ENCODE assay signal across 9 cellular contexts in the genomic region with DNA sequence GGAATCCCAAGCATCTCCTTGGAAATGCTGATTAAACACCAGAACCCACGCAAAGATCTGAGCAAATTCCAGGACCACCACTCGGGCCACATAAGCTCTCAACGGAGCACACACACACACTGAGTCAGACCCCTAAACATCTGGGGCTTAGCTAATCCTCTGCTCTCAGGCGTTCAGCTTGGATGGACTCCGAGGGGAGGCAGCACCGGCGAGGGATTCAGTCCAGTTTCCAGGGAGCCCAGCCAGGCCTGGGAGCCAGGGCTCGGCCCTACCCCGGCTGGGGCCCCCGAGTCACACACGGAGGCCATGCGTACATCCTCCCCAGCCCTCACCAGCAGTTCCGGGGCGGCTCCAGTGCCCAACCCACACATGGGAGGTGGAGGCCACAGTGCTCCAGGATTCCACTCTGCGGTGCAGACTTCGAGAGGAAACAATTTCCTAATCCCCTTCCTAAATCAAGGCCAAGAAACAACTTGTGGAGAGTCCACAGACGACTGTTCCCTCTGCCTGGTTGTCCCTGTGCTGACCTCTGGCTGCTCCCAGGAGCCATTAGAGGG.
A peak's percentile ranks its signal among the peaks of the same experiment; 100 is the strongest.
DNase-seq lines count a peak whose midpoint lies in the region; ATAC-seq and TF ChIP-seq lines count a peak whose summit lies in the region.
"Had no signal": no experiment of that assay in that cellular context is flagged by ENCODE, and none has a peak within 500 bp of the region (broad histone marks: within the 10 kb centered on the region; RNA-seq: fewer than 3 reads in every experiment).

No MANE protein-coding gene starts in this region.

- no peak overlapping the region for H2BK5ac ChIP-seq in mesendoderm (ENCODE audit: low read length)

- H4K8ac ChIP-seq in mesendoderm (ENCODE audit: low read depth, low read length), result no peak overlapping the region

- H3K9ac ChIP-seq in Karpas-422 (ENCODE audit: low read length), result no peak overlapping the region
- H3K9ac ChIP-seq in mesendoderm (ENCODE audit: low read length), result peak overlapping the region; percentile 25

- H3K4ac ChIP-seq in mesendoderm (ENCODE audit: low read depth, low read length), result peak overlapping the region; percentile 44

- no peak overlapping the region for H3K4me3 ChIP-seq in Karpas-422 (ENCODE audit: low read length)
- H3K4me3 ChIP-seq in ectodermal cell (ENCODE audit: insufficient read depth, low read depth, low read length), result no peak overlapping the region
- no peak overlapping the region for H3K4me3 ChIP-seq in mesendoderm (ENCODE audit: low read length)
- H3K4me3 ChIP-seq in tibial artery, result no peak overlapping the region

- H3K4me1 ChIP-seq in Karpas-422 (ENCODE audit: low read length) (peaks cover 11% of the 10 kb centered on the region), ectodermal cell (ENCODE audit: control insufficient read depth, insufficient read depth, low read length) (peaks cover 33% of the 10 kb centered on the region), mesendoderm (ENCODE audit: control insufficient read depth, low read depth, low read length) (peaks cover 9% of the 10 kb centered on the region), tibial artery (peaks cover 0 to 13% (median 2%) of the 10 kb centered on the region in 4 donors)

- H2BK15ac ChIP-seq in mesendoderm (replicated peaks; ENCODE audit: low read depth), result no peak overlapping the region

- H2AK5ac ChIP-seq in mesendoderm (ENCODE audit: low read length), result peak overlapping the region; percentile 14

- TF ChIP-seq CTCF in tibial artery (IDR thresholded peaks at IDR 0.05), result no peak

- ATAC-seq in GM18511 (IDR thresholded peaks at IDR 0.05; ENCODE audit: unreplicated experiment), result no peak

- H4K20me1 ChIP-seq in Karpas-422 (ENCODE audit: insufficient read depth, low read depth, low read length), result no peaks in the 10 kb centered on the region

- intact Hi-C loops in tibial artery (cut with DNase I; ENCODE audit: low total_unique reads), result no loop called here

- peaks cover 4% of the 10 kb centered on the region for H3K79me1 ChIP-seq in mesendoderm (ENCODE audit: low read length)

- no peaks in the 10 kb centered on the region for H3K36me3 ChIP-seq in Karpas-422 (ENCODE audit: insufficient read depth, low read length)
- no peaks in the 10 kb centered on the region for H3K36me3 ChIP-seq in ectodermal cell (ENCODE audit: control insufficient read depth, insufficient read depth, low read length)
- no peaks in the 10 kb centered on the region for H3K36me3 ChIP-seq in mesendoderm (ENCODE audit: control insufficient read depth, insufficient read depth, low read length)
- no peaks in the 10 kb centered on the region for H3K36me3 ChIP-seq in tibial artery

- H3K9me3 ChIP-seq in Karpas-422 (ENCODE audit: low read length) (no peaks in the 10 kb centered on the region), ectodermal cell (ENCODE audit: control insufficient read depth, low read length) (no peaks in the 10 kb centered on the region), tibial artery (no peaks in the 10 kb centered on the region)

- H2BK120ac ChIP-seq in mesendoderm (ENCODE audit: low read depth, low read length), result no peak overlapping the region

- H3K56ac ChIP-seq in mesendoderm (ENCODE audit: low read length), result peak overlapping the region; percentile 57

- 62 to 71% methylated on average over 17 of the region's 17 CpGs for WGBS in ectodermal cell, 2 experiments
- WGBS in mesendoderm (ENCODE audit: extremely low coverage, insufficient coverage, low lambda C conversion rate), result no CpG with 5 or more reads among the region's 17 CpGs

- peak overlapping the region; percentile 19 for H3K18ac ChIP-seq in mesendoderm (ENCODE audit: low read length)

- H2AFZ ChIP-seq in Karpas-422 (ENCODE audit: low read length), result no peak overlapping the region

- H3K23ac ChIP-seq in mesendoderm (ENCODE audit: low read length), result no peak overlapping the region

- H3K27me3 ChIP-seq in Karpas-422 (ENCODE audit: low read length) (no peaks in the 10 kb centered on the region), ectodermal cell (ENCODE audit: control insufficient read depth, insufficient read depth, low read length, poor library complexity, severe bottlenecking) (no peaks in the 10 kb centered on the region), mesendoderm (ENCODE audit: insufficient read depth, low read length, poor library complexity) (no peaks in the 10 kb centered on the region), tibial artery (peaks cover 0 to 7% of the 10 kb centered on the region in 2 donors)

- peak; percentile 30 for DNase-seq in Karpas-422
- DNase-seq in mesendoderm, result peak; percentile 77
- peak; percentile 89 to 94 for DNase-seq in tibial artery
- DNase-seq in NOMO-1 (lab: John Stamatoyannopoulos, UW; ENCODE audit: unreplicated experiment in 2 of 2), result no peak
- DNase-seq in HCEC 1CT, result no peak
- no peak for DNase-seq in activated CD4-positive, CD25-positive, alpha-beta regulatory T cell treated with anti-CD3 and anti-CD28 coated beads, Interleukin-2, amount 50 U/mL, for 72 hours
- DNase-seq: KBM-7 had no signal

- no peak overlapping the region for H4K5ac ChIP-seq in mesendoderm (ENCODE audit: low read length)

- H3K27ac ChIP-seq in Karpas-422 (ENCODE audit: low read length), result no peak overlapping the region
- peak overlapping the region; percentile 50 for H3K27ac ChIP-seq in ectodermal cell (ENCODE audit: insufficient read depth, low read depth, low read length, poor library complexity, severe bottlenecking)
- H3K27ac ChIP-seq in mesendoderm (ENCODE audit: low read depth, low read length), result peak overlapping the region; percentile 79
- peak overlapping the region; percentile 52 to 55 for H3K27ac ChIP-seq in tibial artery

- H3K79me2 ChIP-seq in Karpas-422 (ENCODE audit: low read length), result no peaks in the 10 kb centered on the region
- no peaks in the 10 kb centered on the region for H3K79me2 ChIP-seq in mesendoderm (ENCODE audit: control insufficient read depth, insufficient read depth, low read length)

- H3K4me2 ChIP-seq in Karpas-422 (ENCODE audit: low read depth, low read length, poor library complexity, severe bottlenecking) (no peak overlapping the region), mesendoderm (ENCODE audit: low read length) (no peak overlapping the region)

- H3K9me2 ChIP-seq in Karpas-422 (replicated peaks; ENCODE audit: insufficient read depth, low read length), result no peaks in the 10 kb centered on the region

Comparison
In these comparisons a context has a peak if more than half of its experiments do, and no peak if none do; other contexts are left out.
1. DNase-seq: peak in Karpas-422 (single experiment), mesendoderm (single experiment) and tibial artery (2 of 2); none in NOMO-1 (0 of 2), HCEC 1CT (single experiment) and activated CD4-positive, CD25-positive, alpha-beta regulatory T cell treated with anti-CD3 and anti-CD28 coated beads, Interleukin-2, amount 50 U/mL, for 72 hours (single experiment).